13 cellular contexts compared by ENCODE assay signal in genomic region chr6:125839879-125840278, GRCh38.
"Had no signal": no experiment of that assay in that cellular context is flagged by ENCODE, and none has a peak within 500 bp of the region (broad histone marks: within the 10 kb centered on the region; RNA-seq: fewer than 3 reads in every experiment).

No MANE protein-coding gene starts in this region.

- H3K9me3 ChIP-seq: colonic mucosa had no signal

- DNase-seq: activated CD4-positive, alpha-beta memory T cell treated with anti-CD3 and anti-CD28 coated beads for 36 hours; activated gamma-delta T cell; activated T-cell treated with anti-CD3 and anti-CD28 coated beads, Interleukin-2, amount 50 U/mL, for 48 hours; aorta; colonic mucosa; effector CD8-positive, alpha-beta T cell; left cardiac atrium; naive B cell; right cardiac atrium had no signal

- H3K4me3 ChIP-seq: colonic mucosa, lung, smooth muscle cell had no signal

- H3K27me3 ChIP-seq: colonic mucosa had no signal

- H3K36me3 ChIP-seq: colonic mucosa had no signal

- H3K27ac ChIP-seq: colonic mucosa had no signal

- ATAC-seq: activated CD4-positive, CD25-positive, alpha-beta regulatory T cell treated with anti-CD3 and anti-CD28 coated beads, Interleukin-2, amount 50 U/mL, for 24 hours; left cardiac atrium; stimulated activated memory B cell treated with anti-CD40 and anti-IgM and Interleukin-4, amounts not matched to agents 10 μg/mL and 1 μg/mL and 100 μg/mL, for 72 hours had no signal

- H3K4me1 ChIP-seq: colonic mucosa had no signal
